ENCODE assay signal across 12 cellular contexts in the genomic region with DNA sequence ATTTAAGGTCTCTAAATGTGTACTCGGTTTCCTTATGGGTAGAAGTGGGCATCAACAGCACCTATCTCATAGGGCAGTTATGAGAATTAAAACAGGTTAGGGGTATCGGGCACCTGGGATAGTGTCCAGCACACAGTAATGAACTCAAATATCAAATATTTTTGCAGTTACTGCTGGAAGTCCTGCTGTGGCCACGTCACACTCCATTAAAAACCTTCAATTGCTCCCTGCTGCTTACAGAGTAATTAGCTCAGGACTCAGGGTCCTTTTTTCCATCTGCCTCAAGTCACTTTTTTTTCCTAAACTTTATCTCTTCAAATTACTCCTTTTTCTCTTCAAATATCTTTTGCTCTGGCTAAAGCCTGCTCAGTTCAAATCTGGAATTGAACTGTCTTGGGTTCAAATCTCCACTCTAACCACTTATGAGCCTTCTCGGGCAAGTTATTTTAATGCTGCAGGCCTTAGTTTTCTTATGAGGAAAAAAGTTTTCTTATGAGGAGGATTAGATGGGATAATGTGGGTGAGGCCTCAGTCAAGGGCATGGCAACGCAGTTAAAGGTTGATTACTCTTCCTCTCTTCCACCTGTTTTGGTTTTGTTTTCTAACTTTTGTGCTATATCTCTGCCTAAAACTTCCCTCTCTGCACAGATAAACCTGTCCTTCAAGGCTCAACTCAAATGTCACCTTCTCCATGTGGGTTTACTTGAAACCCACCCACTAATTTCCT. TPM values are rescaled to one million over a fixed set of nuclear protein-coding genes. Genes with fewer than 3 reads are reported as not detected.
DNase-seq lines count a peak whose midpoint lies in the region; ATAC-seq and TF ChIP-seq lines count a peak whose summit lies in the region.
"Had no signal": no experiment of that assay in that cellular context is flagged by ENCODE, and none has a peak within 500 bp of the region (broad histone marks: within the 10 kb centered on the region; RNA-seq: fewer than 3 reads in every experiment).

No MANE protein-coding gene starts in this region.

- H3K27me3 ChIP-seq in HCT116 (ENCODE audit: insufficient read depth, low read length) (no peaks in the 10 kb centered on the region), OCI-LY3 (ENCODE audit: low read depth, low read length) (no peaks in the 10 kb centered on the region), thyroid gland (no peaks in the 10 kb centered on the region)

- BruUV-seq in HCT116 (replicated peaks; lab: Mats Ljungman, UMichigan) = no TSS peak

- intact Hi-C loops in HCT116 (cut with micrococcal nuclease) (no loop called here), left colon (cut with DNase I, micrococcal nuclease) (no loop called here), thyroid gland (cut with DNase I) (no loop called here)

- H3K36me3 ChIP-seq in HCT116 (ENCODE audit: control insufficient read depth in 1 of 2, insufficient read depth in 2 of 2, low read length in 2 of 2) (no peaks in the 10 kb centered on the region), OCI-LY3 (replicated peaks; ENCODE audit: low read depth, low read length) (no peaks in the 10 kb centered on the region), thyroid gland (no peaks in the 10 kb centered on the region)

- TF ChIP-seq RAD21 in HCT116 (IDR thresholded peaks at IDR 0.05; ENCODE audit: low read depth) = no peak

- no peak overlapping the region for H3K9ac ChIP-seq in HCT116 (ENCODE audit: low read length)
- H3K9ac ChIP-seq in OCI-LY3 (ENCODE audit: low read length) = no peak overlapping the region

- H3K27ac ChIP-seq in HCT116 (ENCODE audit: low read depth, low read length) (peak overlapping the region; percentile 7; the same call in 1 of the 2 replicates), OCI-LY3 (ENCODE audit: low read length) (no peak overlapping the region), thyroid gland (peak overlapping the region in 2 of 3 donors; percentile 2 to 29)

- 82 to 90% methylated on average over 5 of the region's 5 CpGs for WGBS in thyroid gland, 2 donors

- H3K9me3 ChIP-seq in HCT116 (ENCODE audit: control insufficient read depth in 1 of 2, insufficient read depth in 1 of 2, low read depth in 1 of 2, low read length in 2 of 2) = no peaks in the 10 kb centered on the region
- no peaks in the 10 kb centered on the region for H3K9me3 ChIP-seq in OCI-LY3 (ENCODE audit: insufficient read depth, low read length)
- H3K9me3 ChIP-seq in thyroid gland = no peaks in the 10 kb centered on the region

- peaks cover 14 to 31% of the 10 kb centered on the region in 2 experiments for H3K4me1 ChIP-seq in HCT116 (ENCODE audit: control insufficient read depth in 1 of 2, insufficient read depth in 2 of 2, low read length in 2 of 2)
- H3K4me1 ChIP-seq in OCI-LY3 (ENCODE audit: low read length) = peaks cover 71% of the 10 kb centered on the region
- H3K4me1 ChIP-seq in thyroid gland = peaks cover 20 to 23% of the 10 kb centered on the region in 2 donors

- H2AFZ ChIP-seq in HCT116 (ENCODE audit: low read depth, low read length, poor library complexity, severe bottlenecking) = no peak overlapping the region
- no peak overlapping the region for H2AFZ ChIP-seq in OCI-LY3 (ENCODE audit: low read depth, low read length)

- DNase-seq in HCT116 (ENCODE audit: low read depth, low spot score) = no peak
- DNase-seq in left colon = no peak
- no peak for DNase-seq in thyroid gland
- DNase-seq in NCI-H1930 (lab: John Stamatoyannopoulos, UW) = no peak
- DNase-seq: activated CD4-positive, alpha-beta T cell treated with anti-CD3 and anti-CD28 coated beads, Interleukin-2, amount 50 U/mL, for 48 hours; naive thymus-derived CD4-positive, alpha-beta T cell; NCI-H345; stimulated activated CD4-positive, alpha-beta T cell treated with anti-CD3 and anti-CD28 coated beads, Interleukin-2, amount 100 ng/mL, for 48 hours had no signal

- H3K9me2 ChIP-seq in HCT116 (ENCODE audit: insufficient read depth) = no peaks in the 10 kb centered on the region

- no peak for TF ChIP-seq POLR2A in HCT116 (IDR thresholded peaks at IDR 0.05; ENCODE audit: borderline replicate concordance, extremely low read depth, insufficient read depth, insufficient read length)
- no peak for TF ChIP-seq POLR2A in thyroid gland (IDR thresholded peaks at IDR 0.05)

- H3K4me3 ChIP-seq in HCT116 (replicated peaks in 1 of 2; ENCODE audit: low read depth in 1 of 2, low read length in 2 of 2) (no peak overlapping the region), OCI-LY3 (ENCODE audit: low read length) (no peak overlapping the region), thyroid gland (replicated peaks in 1 of 3) (no peak overlapping the region)

- CTCF ChIA-PET in HCT116 (lab: Charles Lee) = no interaction called here

- TF ChIP-seq CTCF in HCT116 (IDR thresholded peaks at IDR 0.05 in 2 of 3, conservative IDR thresholded peaks at IDR 0.05 in 1 of 3; ENCODE audit: borderline replicate concordance in 1 of 3, insufficient read depth in 1 of 3, low read depth in 2 of 3, low read length in 2 of 3) = no peak
- no peak for TF ChIP-seq CTCF in OCI-LY3 (IDR thresholded peaks at IDR 0.05; ENCODE audit: low read depth, low read length)
- no peak for TF ChIP-seq CTCF in thyroid gland (IDR thresholded peaks at IDR 0.05)

- H3K79me2 ChIP-seq in HCT116 (ENCODE audit: insufficient read depth, low read length) (peaks cover 99% of the 10 kb centered on the region), OCI-LY3 (ENCODE audit: low read length) (peaks cover 95% of the 10 kb centered on the region)

- H4K20me1 ChIP-seq in HCT116 (ENCODE audit: insufficient read depth) (peaks cover 19% of the 10 kb centered on the region; the same call in 1 of the 2 replicates), OCI-LY3 (ENCODE audit: insufficient read depth, low read length) (peaks cover 9% of the 10 kb centered on the region; the same call in 1 of the 2 replicates)

- H3K4me2 ChIP-seq in HCT116 (ENCODE audit: low read length) = 0 out of 2 replicates have a peak overlapping the region, but pooled peaks have one; percentile 0
- H3K4me2 ChIP-seq in OCI-LY3 (ENCODE audit: low read length) = peak overlapping the region; percentile 31

- RAD21 ChIA-PET in HCT116 (lab: Charles Lee; ENCODE audit: low non-redundant PET in 1 of 2, low total read pairs in 2 of 2, uncharacterized antibody in 2 of 2, unreplicated experiment in 2 of 2) = no interaction called here

- POLR2A ChIA-PET in HCT116 (lab: Charles Lee) = no interaction called here

- ATAC-seq in HCT116 (no peak), left colon (peak; percentile 78), SK-N-SH treated with all-trans-retinoic acid at 6 μM for 48 hours (no peak), GM18517 (IDR thresholded peaks at IDR 0.05; ENCODE audit: unreplicated experiment) (no peak)
- ATAC-seq: naive thymus-derived CD4-positive, alpha-beta T cell; stimulated activated effector memory CD8-positive, alpha-beta T cell treated with anti-CD3 and anti-CD28 coated beads, Interleukin-12 subunit alpha, Interleukin-12 subunit beta, amount 100 ng/mL, for 72 hours had no signal

TF ChIP-seq in HCT116, 20 proteins besides CTCF, POLR2A, EP300 and RAD21 (continues in another document):
- TF ChIP-seq EZH2 (IDR thresholded peaks at IDR 0.05) (no peak), EGR1 (IDR thresholded peaks at IDR 0.05; ENCODE audit: low read depth) (no peak), ZNF274 (IDR thresholded peaks at IDR 0.05; ENCODE audit: low read depth, low read length) (no peak), FOSL1 (IDR thresholded peaks at IDR 0.05; ENCODE audit: low read depth) (no peak), SP1 (IDR thresholded peaks at IDR 0.05; ENCODE audit: low read depth) (no peak), YY1 (IDR thresholded peaks at IDR 0.05; ENCODE audit: extremely low read depth, insufficient replicate concordance, low read depth, low read length) (no peak)
- TF ChIP-seq, protein P1, sequence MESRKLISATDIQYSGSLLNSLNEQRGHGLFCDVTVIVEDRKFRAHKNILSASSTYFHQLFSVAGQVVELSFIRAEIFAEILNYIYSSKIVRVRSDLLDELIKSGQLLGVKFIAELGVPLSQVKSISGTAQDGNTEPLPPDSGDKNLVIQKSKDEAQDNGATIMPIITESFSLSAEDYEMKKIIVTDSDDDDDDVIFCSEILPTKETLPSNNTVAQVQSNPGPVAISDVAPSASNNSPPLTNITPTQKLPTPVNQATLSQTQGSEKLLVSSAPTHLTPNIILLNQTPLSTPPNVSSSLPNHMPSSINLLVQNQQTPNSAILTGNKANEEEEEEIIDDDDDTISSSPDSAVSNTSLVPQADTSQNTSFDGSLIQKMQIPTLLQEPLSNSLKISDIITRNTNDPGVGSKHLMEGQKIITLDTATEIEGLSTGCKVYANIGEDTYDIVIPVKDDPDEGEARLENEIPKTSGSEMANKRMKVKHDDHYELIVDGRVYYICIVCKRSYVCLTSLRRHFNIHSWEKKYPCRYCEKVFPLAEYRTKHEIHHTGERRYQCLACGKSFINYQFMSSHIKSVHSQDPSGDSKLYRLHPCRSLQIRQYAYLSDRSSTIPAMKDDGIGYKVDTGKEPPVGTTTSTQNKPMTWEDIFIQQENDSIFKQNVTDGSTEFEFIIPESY (IDR thresholded peaks at IDR 0.05; ENCODE audit: extremely low read depth, insufficient replicate concordance, low read length) = no peak

TF ChIP-seq in SK-N-SH treated with all-trans-retinoic acid at 6 μM for 48 hours, 23 proteins besides CTCF, POLR2A, EP300 and RAD21:
- TF ChIP-seq ZFP3 (CRISPR knock-in tag; IDR thresholded peaks at IDR 0.05) (no peak), SNAI2 (CRISPR knock-in tag; IDR thresholded peaks at IDR 0.05) (no peak), PPARA (CRISPR knock-in tag; IDR thresholded peaks at IDR 0.05; ENCODE audit: borderline replicate concordance) (no peak), BACH2 (CRISPR knock-in tag; IDR thresholded peaks at IDR 0.05; ENCODE audit: borderline replicate concordance) (no peak)

RNA-seq across cellular contexts. Expression of gene SPRED2, which starts 36.6 kb away (rescaled TPM):
- 62.6 TPM for total RNA-seq in HCT116 (2021; ENCODE audit: unreplicated experiment)
- 33.2 and 33.7 TPM in 2 replicates for polyA plus RNA-seq in HCT116 (2012)
- total RNA-seq in left colon = 10 to 100 TPM; 41.5 to 57.0 TPM
- 10 to 100 TPM; 18.8 to 44.0 (median 25.4) TPM for total RNA-seq in thyroid gland
